10 cellular contexts compared by ENCODE assay signal in genomic region chr6:156883497-156884252, GRCh38.
A peak's percentile ranks its signal among the peaks of the same experiment; 100 is the strongest.
DNase-seq lines count a peak whose midpoint lies in the region; ATAC-seq, FAIRE-seq and TF ChIP-seq lines count a peak whose summit lies in the region.
"Had no signal": no experiment of that assay in that cellular context is flagged by ENCODE, and none has a peak within 500 bp of the region (broad histone marks: within the 10 kb centered on the region; RNA-seq: fewer than 3 reads in every experiment).

No MANE protein-coding gene starts in this region.

- POLR2A ChIA-PET in endothelial cell of umbilical vein (lab: Charles Lee), result no interaction called here
- POLR2A ChIA-PET in activated CD4-positive, alpha-beta memory T cell treated with anti-CD3 and anti-CD28 coated beads, Interleukin-2, amount 10 ng/mL, durations not matched to agents 7 days and 5 days (lab: Charles Lee), result interaction anchor here (0.7 kb wide), 1 partner anchor 114 kb away, joined by 3 read pairs; no protein-coding TSS in a partner anchor

- no peak for TF ChIP-seq POLR2A in endothelial cell of umbilical vein (IDR thresholded peaks at IDR 0.05; ENCODE audit: low read depth, low read length)

- no peak overlapping the region for H3K4me3 Mint-ChIP-seq in activated CD4-positive, alpha-beta memory T cell treated with anti-CD3 and anti-CD28 coated beads, Interleukin-2, amount 10 ng/mL, durations not matched to agents 7 days and 5 days

- peaks cover 5% of the 10 kb centered on the region for H4K20me1 ChIP-seq in endothelial cell of umbilical vein (replicated peaks; ENCODE audit: control insufficient read depth, extremely low read depth, insufficient read depth, low read length)

- H3K36me3 Mint-ChIP-seq in activated CD4-positive, alpha-beta memory T cell treated with anti-CD3 and anti-CD28 coated beads, Interleukin-2, amount 10 ng/mL, durations not matched to agents 7 days and 5 days (ENCODE audit: low read depth), result peaks cover 3% of the 10 kb centered on the region

- DNase-seq in NCI-H2107 (lab: John Stamatoyannopoulos, UW) (peak; percentile 11), endothelial cell of umbilical vein (ENCODE audit: low read depth, low spot score) (peak; percentile 49), T-helper 9 cell (no peak), ecto neural progenitor cell (ENCODE audit: low spot score) (no peak)
- DNase-seq in stimulated activated CD4-positive, alpha-beta T cell treated with anti-CD3 and anti-CD28 coated beads, Interleukin-2, amount 100 ng/mL, for 4 hours (ENCODE audit: low read depth), result peak; percentile 24
- no peak for DNase-seq in activated CD4-positive, alpha-beta memory T cell treated with anti-CD3 and anti-CD28 coated beads, Interleukin-2, amount 10 ng/mL, durations not matched to agents 7 days and 5 days
- DNase-seq: mesendoderm, NCI-H1694 treated with DMSO at 0.1 percent for 48 hours had no signal

- H3K36me3 ChIP-seq in endothelial cell of umbilical vein (ENCODE audit: control insufficient read depth in 2 of 2, extremely low read depth in 1 of 2, insufficient read depth in 2 of 2, low read length in 2 of 2), result no peaks in the 10 kb centered on the region

- peaks cover 11% of the 10 kb centered on the region for H3K4me1 Mint-ChIP-seq in activated CD4-positive, alpha-beta memory T cell treated with anti-CD3 and anti-CD28 coated beads, Interleukin-2, amount 10 ng/mL, durations not matched to agents 7 days and 5 days

- peaks cover 20% of the 10 kb centered on the region for H3K4me1 ChIP-seq in endothelial cell of umbilical vein (ENCODE audit: control insufficient read depth, extremely low read depth, insufficient read depth, low read length)

- H3K27ac Mint-ChIP-seq in activated CD4-positive, alpha-beta memory T cell treated with anti-CD3 and anti-CD28 coated beads, Interleukin-2, amount 10 ng/mL, durations not matched to agents 7 days and 5 days, result no peak overlapping the region

- BruUV-seq in endothelial cell of umbilical vein (replicated peaks; lab: Mats Ljungman, UMichigan), result no TSS peak

- H3K9me3 Mint-ChIP-seq in activated CD4-positive, alpha-beta memory T cell treated with anti-CD3 and anti-CD28 coated beads, Interleukin-2, amount 10 ng/mL, durations not matched to agents 7 days and 5 days, result no peaks in the 10 kb centered on the region

- intact Hi-C loops in endothelial cell of umbilical vein (cut with micrococcal nuclease), result no loop called here

- H3K27ac ChIP-seq in endothelial cell of umbilical vein (ENCODE audit: insufficient read depth, low read depth, low read length), result no peak overlapping the region

- ATAC-seq in GM21360 (IDR thresholded peaks at IDR 0.05; ENCODE audit: unreplicated experiment) (peak; percentile 67), GM21423 (IDR thresholded peaks at IDR 0.05; ENCODE audit: unreplicated experiment) (no peak)

- H3K27me3 Mint-ChIP-seq in activated CD4-positive, alpha-beta memory T cell treated with anti-CD3 and anti-CD28 coated beads, Interleukin-2, amount 10 ng/mL, durations not matched to agents 7 days and 5 days, result no peaks in the 10 kb centered on the region

- no peaks in the 10 kb centered on the region for H3K27me3 ChIP-seq in endothelial cell of umbilical vein (ENCODE audit: control insufficient read depth in 2 of 2, insufficient read depth in 2 of 2, low read length in 2 of 2)

- no peak for TF ChIP-seq CTCF in endothelial cell of umbilical vein (IDR thresholded peaks at IDR 0.05; ENCODE audit: extremely low read depth in 1 of 2, insufficient read depth in 1 of 2, low read depth in 1 of 2, low read length in 2 of 2)

- no peak overlapping the region for H3K4me3 ChIP-seq in endothelial cell of umbilical vein (replicated peaks in 1 of 3; ENCODE audit: insufficient read depth in 1 of 3, low read depth in 1 of 3, low read length in 3 of 3)

- H3K9me3 ChIP-seq in endothelial cell of umbilical vein (replicated peaks; ENCODE audit: control insufficient read depth, insufficient read depth, low read length), result no peaks in the 10 kb centered on the region

- CTCF ChIA-PET in endothelial cell of umbilical vein (lab: Charles Lee), result interaction anchor here (1.1 to 1.8 kb wide), 4 partner anchors 13 to 138 kb away, joined by 3 to 6 read pairs (median 4); no protein-coding TSS in a partner anchor
- CTCF ChIA-PET in activated CD4-positive, alpha-beta memory T cell treated with anti-CD3 and anti-CD28 coated beads, Interleukin-2, amount 10 ng/mL, durations not matched to agents 7 days and 5 days (lab: Charles Lee), result interaction anchor here (1.3 kb wide), 1 partner anchor 9 kb away, joined by 4 read pairs; no protein-coding TSS in a partner anchor

- no peak overlapping the region for H3K9ac ChIP-seq in endothelial cell of umbilical vein (replicated peaks; ENCODE audit: extremely low read depth, insufficient read depth, low read length)

- no peaks in the 10 kb centered on the region for H3K9me1 ChIP-seq in endothelial cell of umbilical vein (replicated peaks; ENCODE audit: control insufficient read depth, extremely low read depth, insufficient read depth, low read length)

- H3K4me2 ChIP-seq in endothelial cell of umbilical vein (ENCODE audit: insufficient read depth, low read length), result no peak overlapping the region

- dilution Hi-C loops in endothelial cell of umbilical vein (cut with MboI; ENCODE audit: extremely low pct_ligation_motif_present, low sequenced_read_pairs), result no loop called here

- no peak overlapping the region for H2AFZ ChIP-seq in endothelial cell of umbilical vein (ENCODE audit: low read depth, low read length)

- FAIRE-seq in endothelial cell of umbilical vein (lab: Jason Lieb, UNC), result no peak

- H3K79me2 ChIP-seq in endothelial cell of umbilical vein (ENCODE audit: control insufficient read depth, insufficient read depth, low read length), result peaks cover 68% of the 10 kb centered on the region

TF ChIP-seq in endothelial cell of umbilical vein, 7 proteins besides CTCF, POLR2A, EP300 and RAD21:
- peak; percentile 29 for TF ChIP-seq FOS (IDR thresholded peaks at IDR 0.05; ENCODE audit: borderline replicate concordance, insufficient read depth, low read length)
- TF ChIP-seq JUN (IDR thresholded peaks at IDR 0.05; ENCODE audit: borderline replicate concordance, insufficient read depth, insufficient read length, low read depth), result no peak

Comparison
In these comparisons a context has a peak if more than half of its experiments do, and no peak if none do; other contexts are left out.
1. DNase-seq: peak in NCI-H2107 (single experiment), endothelial cell of umbilical vein (single experiment) and stimulated activated CD4-positive, alpha-beta T cell treated with anti-CD3 and anti-CD28 coated beads, Interleukin-2, amount 100 ng/mL, for 4 hours (single experiment); none in T-helper 9 cell (single experiment), ecto neural progenitor cell (single experiment) and activated CD4-positive, alpha-beta memory T cell treated with anti-CD3 and anti-CD28 coated beads, Interleukin-2, amount 10 ng/mL, durations not matched to agents 7 days and 5 days (single experiment).